Comparison of ENCODE assay signal across 7 cellular contexts in the genomic region with DNA sequence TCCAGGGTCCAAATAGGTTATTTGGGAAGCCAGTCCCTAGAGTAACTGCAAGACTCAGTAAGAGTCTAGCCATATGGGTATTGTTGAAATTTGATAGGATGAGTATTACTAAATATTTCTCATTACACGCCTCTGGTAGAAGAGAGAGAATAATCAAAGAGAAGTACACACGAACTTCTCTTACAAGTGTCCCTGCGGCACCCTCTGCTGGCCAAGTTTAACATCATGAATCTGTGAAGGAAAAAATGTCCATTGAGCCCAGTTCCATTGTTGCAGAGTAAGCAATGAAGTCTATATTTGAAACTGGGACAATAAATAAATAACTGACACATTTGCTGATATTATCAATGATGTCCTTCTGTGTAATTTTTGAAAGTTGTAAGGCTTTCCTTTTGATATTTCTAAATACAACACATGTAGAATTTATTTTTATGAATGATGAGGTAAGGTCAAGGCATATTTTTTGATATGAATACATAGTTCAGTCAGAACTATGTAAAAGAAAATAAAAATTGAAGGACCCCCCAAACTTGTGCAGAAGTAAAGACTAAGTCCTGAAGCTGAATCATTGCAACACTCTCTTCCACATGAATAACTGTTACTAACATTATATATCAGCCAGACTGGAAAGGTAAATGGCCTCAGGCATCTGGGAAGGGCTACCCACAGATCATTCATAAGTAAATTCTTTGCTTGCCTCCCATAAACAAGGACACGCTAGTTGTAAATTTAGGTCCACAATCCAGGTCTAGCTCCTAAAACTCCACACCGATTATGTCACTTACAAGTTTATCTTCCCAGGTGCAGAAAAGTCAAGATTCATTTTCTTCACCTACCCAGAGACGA. TPM values are rescaled to one million over a fixed set of nuclear protein-coding genes. Genes with fewer than 3 reads are reported as not detected.
A peak's percentile ranks its signal among the peaks of the same experiment; 100 is the strongest.
DNase-seq lines count a peak whose midpoint lies in the region; ATAC-seq and TF ChIP-seq lines count a peak whose summit lies in the region.

No MANE protein-coding gene starts in this region.

- CTCF ChIA-PET in GM10248 (lab: Yijun Ruan, JAX), result interaction anchor here (0.8 to 2.6 kb wide), 2 partner anchors 14 to 368 kb away, joined by 6 to 16 read pairs; a partner anchor contains a TSS

- ATAC-seq in GM19463 (IDR thresholded peaks at IDR 0.05; ENCODE audit: unreplicated experiment) (no peak), HG02571 (IDR thresholded peaks at IDR 0.05; ENCODE audit: unreplicated experiment) (no peak)

- DNase-seq in GM10248 (ENCODE audit: extremely low spot score) (peak; percentile 10), HT-29 (ENCODE audit: low spot score) (peak; percentile 84), OCI-M2 (lab: John Stamatoyannopoulos, UW; ENCODE audit: unreplicated experiment) (peak; percentile 24), dermis blood vessel endothelial cell (peak; percentile 21), medulla oblongata (ENCODE audit: extremely low spot score) (peak; percentile 51)

- POLR2A ChIA-PET in GM10248 (lab: Yijun Ruan, JAX), result no interaction called here

- TF ChIP-seq CTCF in GM10248 (IDR thresholded peaks at IDR 0.05; ENCODE audit: control extremely low read depth, extremely low read depth, low read depth, missing control alignments), result peak; percentile 49

RNA-seq across cellular contexts. Expression of a gene that starts 10.0 kb away (rescaled TPM):
- not detected in 2 replicates for total RNA-seq in HT-29 (2014; rRNA removed; shearing (Covaris generic))
- total RNA-seq in dermis blood vessel endothelial cell, result not detected in 2 replicates

RNA-seq across cellular contexts. Expression of a gene that starts 41.7 kb away (rescaled TPM):
- total RNA-seq in HT-29 (2014; rRNA removed; shearing (Covaris generic)), result not detected in 2 replicates
- not detected in 2 replicates for total RNA-seq in dermis blood vessel endothelial cell

RNA-seq across cellular contexts. Expression of a gene that starts 49.1 kb away (rescaled TPM):
- total RNA-seq in HT-29 (2014; rRNA removed; shearing (Covaris generic)), result not detected in 2 replicates
- not detected in 2 replicates for total RNA-seq in dermis blood vessel endothelial cell

RNA-seq across cellular contexts. Expression of a gene that starts 54.8 kb away (rescaled TPM):
- total RNA-seq in HT-29 (2014; rRNA removed; shearing (Covaris generic)), result not detected in 2 replicates
- total RNA-seq in dermis blood vessel endothelial cell, result not detected in 2 replicates

RNA-seq across cellular contexts. Expression of a gene that starts 57.2 kb away (rescaled TPM):
- not detected in 2 replicates for total RNA-seq in HT-29 (2014; rRNA removed; shearing (Covaris generic))
- not detected in 2 replicates for total RNA-seq in dermis blood vessel endothelial cell

Comparison
In these comparisons a context has a peak if more than half of its experiments do, and no peak if none do; other contexts are left out.
1. DNase-seq: peak in every context shown above with its lines; median percentile 84 in HT-29; 51 in medulla oblongata; 24 in OCI-M2; 21 in dermis blood vessel endothelial cell; 10 in GM10248.